12 cellular contexts compared by ENCODE assay signal in genomic region chr12:117033382-117034045, GRCh38.
A peak's percentile ranks its signal among the peaks of the same experiment; 100 is the strongest.
DNase-seq lines count a peak whose midpoint lies in the region; TF ChIP-seq lines count a peak whose summit lies in the region.
"Had no signal": no experiment of that assay in that cellular context is flagged by ENCODE, and none has a peak within 500 bp of the region (broad histone marks: within the 10 kb centered on the region; RNA-seq: fewer than 3 reads in every experiment).

No MANE protein-coding gene starts in this region.

- CTCF ChIA-PET in Calu3 (lab: Charles Lee) = no interaction called here

- no peaks in the 10 kb centered on the region for H3K27me3 Mint-ChIP-seq in Calu3 (ENCODE audit: unreplicated experiment)
- H3K27me3 Mint-ChIP-seq in nephron progenitor cell (ENCODE audit: low read depth, poor library complexity) = peaks cover 5% of the 10 kb centered on the region

- BruUV-seq in Calu3 (replicated peaks; lab: Mats Ljungman, UMichigan) = no TSS peak

- H3K4me1 Mint-ChIP-seq in Calu3 (ENCODE audit: low read depth, unreplicated experiment) (peaks cover 7% of the 10 kb centered on the region), nephron progenitor cell (peaks cover 63% of the 10 kb centered on the region)

- no peak for TF ChIP-seq CTCF in Calu3 (IDR thresholded peaks at IDR 0.05; ENCODE audit: unreplicated experiment)
- no peak for TF ChIP-seq CTCF in nephron progenitor cell (IDR thresholded peaks at IDR 0.05)

- H3K4me3 Mint-ChIP-seq in Calu3 (ENCODE audit: low read depth, unreplicated experiment) = no peak overlapping the region
- H3K4me3 Mint-ChIP-seq in nephron progenitor cell = peak overlapping the region; percentile 39

- H3K36me3 Mint-ChIP-seq in Calu3 (ENCODE audit: insufficient read depth, unreplicated experiment) = peaks cover 99% of the 10 kb centered on the region
- H3K36me3 Mint-ChIP-seq in nephron progenitor cell (ENCODE audit: low read depth) = peaks cover 15% of the 10 kb centered on the region

- intact Hi-C loops in Calu3 (cut with micrococcal nuclease; ENCODE audit: unreplicated experiment) = no loop called here

- H3K27ac ChIP-seq in cingulate gyrus (ENCODE audit: low read depth, low read length) = peak overlapping the region; percentile 31
- H3K27ac ChIP-seq: hepatocyte, SK-N-MC had no signal

- no peak for DNase-seq in Calu3
- peak; percentile 77 for DNase-seq in NCI-H187 treated with DMSO at 0.1 percent for 48 hours (lab: John Stamatoyannopoulos, UW)
- DNase-seq in nephron progenitor cell = no peak
- DNase-seq in cortex of kidney (lab: John Stamatoyannopoulos, UW) = no peak
- DNase-seq in DMS114 treated with DMSO at 0.1 percent for 48 hours (lab: John Stamatoyannopoulos, UW; ENCODE audit: unreplicated experiment) = no peak
- DNase-seq in NCI-H1048 (lab: John Stamatoyannopoulos, UW) = no peak
- no peak for DNase-seq in stimulated activated CD4-positive, alpha-beta T cell treated with anti-CD3 and anti-CD28 coated beads, Interleukin-4, amount 100 ng/mL, for 1 hour
- DNase-seq: activated CD4-positive, alpha-beta T cell treated with anti-CD3 and anti-CD28 coated beads, Interleukin-2, amount 50 U/mL, for 1 hour; activated gamma-delta T cell had no signal

- peak overlapping the region; percentile 48 for H3K27ac Mint-ChIP-seq in Calu3 (ENCODE audit: unreplicated experiment)
- no peak overlapping the region for H3K27ac Mint-ChIP-seq in nephron progenitor cell

- H3K9me3 Mint-ChIP-seq in Calu3 (ENCODE audit: low read depth, unreplicated experiment) (no peaks in the 10 kb centered on the region), nephron progenitor cell (no peaks in the 10 kb centered on the region)
